In the genomic region with DNA sequence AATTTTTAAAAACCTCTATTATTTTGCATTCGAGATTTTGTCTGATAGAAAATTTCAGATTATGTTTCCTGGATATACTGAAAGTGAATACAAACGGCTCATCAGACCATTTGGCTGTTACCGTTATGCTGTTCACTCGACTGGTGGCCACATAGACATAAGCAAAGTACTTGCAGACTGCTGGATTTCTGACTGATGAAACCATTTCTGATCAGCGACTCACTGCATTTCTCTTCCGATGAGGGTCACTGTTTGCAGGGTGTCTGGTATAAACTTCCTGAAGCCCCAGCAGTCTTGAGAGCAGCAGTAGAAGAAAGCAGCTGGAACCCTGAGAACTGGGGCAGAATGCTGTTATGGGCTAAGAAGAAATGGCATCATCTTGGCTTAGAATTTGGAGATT, we compare ENCODE assay signal across 1 cellular context.
TF ChIP-seq lines count a peak whose summit lies in the region.

No MANE protein-coding gene starts in this region.

TF ChIP-seq in HCT116, 20 proteins besides CTCF, POLR2A, EP300 and RAD21 (continued from another document):
- TF ChIP-seq FOSL1 (IDR thresholded peaks at IDR 0.05; ENCODE audit: low read depth): 0 out of 2 replicates have a peak, but pooled peaks have one; percentile 6
